In genomic region chr9:133856798-133857197, GRCh38 we compare ENCODE assay signal across 24 cellular contexts.
DNase-seq lines count a peak whose midpoint lies in the region; TF ChIP-seq lines count a peak whose summit lies in the region.
"Had no signal": no experiment of that assay in that cellular context is flagged by ENCODE, and none has a peak within 500 bp of the region (broad histone marks: within the 10 kb centered on the region; RNA-seq: fewer than 3 reads in every experiment).

No MANE protein-coding gene starts in this region.

- H3K9me3 Mint-ChIP-seq in nephron progenitor cell, result peaks cover 8% of the 10 kb centered on the region
- no peaks in the 10 kb centered on the region for H3K9me3 Mint-ChIP-seq in type B pancreatic cell
- no peaks in the 10 kb centered on the region for H3K9me3 Mint-ChIP-seq in Calu3 (ENCODE audit: low read depth, unreplicated experiment)
- H3K9me3 Mint-ChIP-seq: CD4-positive, CD25-positive, alpha-beta regulatory T cell; natural killer cell treated with Interleukin-12 subunit alpha and Interleukin-12 subunit beta and Interleukin-15 and Interleukin-18, amount 100 ng/mL, for 72 hours; stimulated activated naive CD8-positive, alpha-beta T cell treated with anti-CD3 and anti-CD28 coated beads, Interleukin-15, amount 100 ng/mL, for 72 hours; T-helper 1 cell treated with Interleukin-12 subunit alpha and Interleukin-12 subunit beta and Interleukin-4 antibody, amounts not matched to agents 30 μg/mL and 1 μg/mL, for 36 hours had no signal

- no peak overlapping the region for H3K4me2 ChIP-seq in fibroblast of lung (ENCODE audit: extremely low read depth, insufficient read depth, low read length)

- peaks cover 3% of the 10 kb centered on the region for H3K79me2 ChIP-seq in fibroblast of lung (ENCODE audit: control insufficient read depth, insufficient read depth, low read length)

- no peaks in the 10 kb centered on the region for H3K9me3 ChIP-seq in Peyer's patch
- H3K9me3 ChIP-seq in fibroblast of lung (ENCODE audit: control insufficient read depth, insufficient read depth, low read depth, low read length), result no peaks in the 10 kb centered on the region
- H3K9me3 ChIP-seq: MG63, prostate gland had no signal

- H3K4me1 Mint-ChIP-seq in nephron progenitor cell (peaks cover 66% of the 10 kb centered on the region), type B pancreatic cell (ENCODE audit: unreplicated experiment) (peaks cover 36% of the 10 kb centered on the region), Calu3 (ENCODE audit: low read depth, unreplicated experiment) (no peaks in the 10 kb centered on the region)
- H3K4me1 Mint-ChIP-seq: stimulated activated naive CD8-positive, alpha-beta T cell treated with anti-CD3 and anti-CD28 coated beads, Interleukin-15, amount 100 ng/mL, for 72 hours had no signal

- BruUV-seq in Calu3 (replicated peaks; lab: Mats Ljungman, UMichigan), result no TSS peak

- no peaks in the 10 kb centered on the region for H4K20me1 ChIP-seq in fibroblast of lung (ENCODE audit: control insufficient read depth, extremely low read depth, insufficient read depth, low read length)

- H3K4me3 Mint-ChIP-seq in nephron progenitor cell (no peak overlapping the region), type B pancreatic cell (no peak overlapping the region), Calu3 (ENCODE audit: low read depth, unreplicated experiment) (no peak overlapping the region)
- H3K4me3 Mint-ChIP-seq: CD4-positive, CD25-positive, alpha-beta regulatory T cell; natural killer cell treated with Interleukin-12 subunit alpha and Interleukin-12 subunit beta and Interleukin-15 and Interleukin-18, amount 100 ng/mL, for 72 hours; stimulated activated naive CD8-positive, alpha-beta T cell treated with anti-CD3 and anti-CD28 coated beads, Interleukin-15, amount 100 ng/mL, for 72 hours; T-helper 1 cell treated with Interleukin-12 subunit alpha and Interleukin-12 subunit beta and Interleukin-4 antibody, amounts not matched to agents 30 μg/mL and 1 μg/mL, for 36 hours had no signal

- H2AFZ ChIP-seq in fibroblast of lung (ENCODE audit: low read length), result no peak overlapping the region

- peak overlapping the region; percentile 82 for H3K27ac Mint-ChIP-seq in nephron progenitor cell
- H3K27ac Mint-ChIP-seq in type B pancreatic cell, result peak overlapping the region; percentile 57
- no peak overlapping the region for H3K27ac Mint-ChIP-seq in Calu3 (ENCODE audit: unreplicated experiment)
- H3K27ac Mint-ChIP-seq: CD4-positive, CD25-positive, alpha-beta regulatory T cell; natural killer cell treated with Interleukin-12 subunit alpha and Interleukin-12 subunit beta and Interleukin-15 and Interleukin-18, amount 100 ng/mL, for 72 hours; T-helper 1 cell treated with Interleukin-12 subunit alpha and Interleukin-12 subunit beta and Interleukin-4 antibody, amounts not matched to agents 30 μg/mL and 1 μg/mL, for 36 hours had no signal

- no peak for TF ChIP-seq POLR2A in Peyer's patch (IDR thresholded peaks at IDR 0.05)

- H3K27me3 Mint-ChIP-seq in nephron progenitor cell (ENCODE audit: low read depth, poor library complexity), result peaks cover 3% of the 10 kb centered on the region
- no peaks in the 10 kb centered on the region for H3K27me3 Mint-ChIP-seq in type B pancreatic cell
- no peaks in the 10 kb centered on the region for H3K27me3 Mint-ChIP-seq in Calu3 (ENCODE audit: unreplicated experiment)
- H3K27me3 Mint-ChIP-seq: CD4-positive, CD25-positive, alpha-beta regulatory T cell; natural killer cell treated with Interleukin-12 subunit alpha and Interleukin-12 subunit beta and Interleukin-15 and Interleukin-18, amount 100 ng/mL, for 72 hours; stimulated activated naive CD8-positive, alpha-beta T cell treated with anti-CD3 and anti-CD28 coated beads, Interleukin-15, amount 100 ng/mL, for 72 hours had no signal

- H3K27me3 ChIP-seq in Peyer's patch (no peaks in the 10 kb centered on the region), fibroblast of lung (ENCODE audit: control insufficient read depth, insufficient read depth, low read length) (no peaks in the 10 kb centered on the region)
- H3K27me3 ChIP-seq: MG63 had no signal

- CTCF ChIA-PET in Calu3 (lab: Charles Lee), result no interaction called here

- H3K4me3 ChIP-seq in Peyer's patch (no peak overlapping the region), fibroblast of lung (replicated peaks in 1 of 4; ENCODE audit: control extremely low read depth in 1 of 4, insufficient read depth in 1 of 4, low read depth in 3 of 4, low read length in 4 of 4) (no peak overlapping the region)
- H3K4me3 ChIP-seq: MG63, prostate gland, skin epidermis had no signal

- H3K4me1 ChIP-seq in Peyer's patch (peaks cover 0 to 14% (median 6%) of the 10 kb centered on the region in 4 donors), fibroblast of lung (ENCODE audit: control insufficient read depth, extremely low read depth, insufficient read depth, low read length) (peaks cover 17% of the 10 kb centered on the region)
- H3K4me1 ChIP-seq: prostate gland had no signal

- H3K36me3 ChIP-seq in Peyer's patch (peaks cover 0 to 14% (median 0%) of the 10 kb centered on the region in 3 donors), fibroblast of lung (ENCODE audit: control insufficient read depth, insufficient read depth, low read length) (peaks cover 4% of the 10 kb centered on the region)
- H3K36me3 ChIP-seq: MG63, prostate gland had no signal

- DNase-seq in Peyer's patch (no peak), fibroblast of lung (ENCODE audit: low read depth in 2 of 2) (no peak), nephron progenitor cell (no peak), type B pancreatic cell (ENCODE audit: extremely low spot score, unreplicated experiment) (no peak), Calu3 (no peak), islet precursor cell (no peak)
- DNase-seq in stimulated activated naive CD4-positive, alpha-beta T cell (lab: John Stamatoyannopoulos, UW), result no peak
- DNase-seq: activated CD4-positive, alpha-beta T cell treated with anti-CD3 and anti-CD28 coated beads, Interleukin-2, amount 50 U/mL, for 48 hours; activated gamma-delta T cell treated with Interleukin-2 at 50 U/mL for 16 hours; CD4-positive, CD25-positive, alpha-beta regulatory T cell; DMS 273 treated with DMSO at 0.1 percent for 48 hours; H7; MG63; midbrain; NCI-H1417; NCI-H446 treated with DMSO at 0.1 percent for 48 hours; OCI-M1; stimulated activated CD4-positive, alpha-beta T cell treated with anti-CD3 and anti-CD28 coated beads, Interleukin-2, amount 100 ng/mL, for 48 hours; stimulated activated naive CD8-positive, alpha-beta T cell treated with anti-CD3 and anti-CD28 coated beads, Interleukin-15, amount 100 ng/mL, for 72 hours had no signal

- peak overlapping the region in 3 of 4 donors; percentile 79 to 98 (median 90) for H3K27ac ChIP-seq in Peyer's patch
- peak overlapping the region; percentile 82 for H3K27ac ChIP-seq in fibroblast of lung (ENCODE audit: insufficient read depth, low read length)
- H3K27ac ChIP-seq: prostate gland, VCaP had no signal

- H3K36me3 Mint-ChIP-seq in nephron progenitor cell (ENCODE audit: low read depth), result peaks cover 25% of the 10 kb centered on the region
- peaks cover 14% of the 10 kb centered on the region for H3K36me3 Mint-ChIP-seq in type B pancreatic cell
- H3K36me3 Mint-ChIP-seq in Calu3 (ENCODE audit: insufficient read depth, unreplicated experiment), result peaks cover 8% of the 10 kb centered on the region
- H3K36me3 Mint-ChIP-seq: CD4-positive, CD25-positive, alpha-beta regulatory T cell; natural killer cell treated with Interleukin-12 subunit alpha and Interleukin-12 subunit beta and Interleukin-15 and Interleukin-18, amount 100 ng/mL, for 72 hours had no signal

- intact Hi-C loops in Calu3 (cut with micrococcal nuclease; ENCODE audit: unreplicated experiment), result no loop called here

- no peak for TF ChIP-seq CTCF in Peyer's patch (IDR thresholded peaks at IDR 0.05)
- no peak for TF ChIP-seq CTCF in fibroblast of lung (conservative IDR thresholded peaks at IDR 0.05 in 1 of 2, IDR thresholded peaks at IDR 0.05 in 1 of 2; ENCODE audit: low read depth in 1 of 2, low read length in 2 of 2)
- TF ChIP-seq CTCF in nephron progenitor cell (IDR thresholded peaks at IDR 0.05), result no peak
- TF ChIP-seq CTCF in type B pancreatic cell (conservative IDR thresholded peaks at IDR 0.05), result no peak
- no peak for TF ChIP-seq CTCF in Calu3 (IDR thresholded peaks at IDR 0.05; ENCODE audit: unreplicated experiment)

- H3K9ac ChIP-seq in fibroblast of lung (ENCODE audit: insufficient read depth, low read length), result no peak overlapping the region
